Comparison of ENCODE assay signal across 8 cellular contexts in genomic region chr21:36079010-36079649, GRCh38. TPM values are rescaled to one million over a fixed set of nuclear protein-coding genes. Genes with fewer than 3 reads are reported as not detected.
A peak's percentile ranks its signal among the peaks of the same experiment; 100 is the strongest.
DNase-seq lines count a peak whose midpoint lies in the region; ATAC-seq and TF ChIP-seq lines count a peak whose summit lies in the region.

No MANE protein-coding gene starts in this region.

- DNase-seq in CD4-positive, alpha-beta memory T cell, result peak in 4 of 5 donors; percentile 42 to 56 (median 52)
- peak; percentile 84 for DNase-seq in NOMO-1 treated with DMSO at 0.1 percent for 48 hours (lab: John Stamatoyannopoulos, UW; ENCODE audit: unreplicated experiment)
- DNase-seq in activated naive CD4-positive, alpha-beta T cell treated with anti-CD3 and anti-CD28 coated beads for 36 hours, result peak; percentile 69
- DNase-seq in naive thymus-derived CD4-positive, alpha-beta T cell, result peak in 7 of 9 donors; percentile 37 to 66 (median 51)
- DNase-seq in COR-L47 (lab: John Stamatoyannopoulos, UW), result no peak
- no peak for DNase-seq in endothelial cell (ENCODE audit: low spot score)

- no peaks in the 10 kb centered on the region for H3K36me3 Mint-ChIP-seq in CD4-positive, alpha-beta memory T cell
- peaks cover 2% of the 10 kb centered on the region for H3K36me3 Mint-ChIP-seq in activated naive CD4-positive, alpha-beta T cell treated with anti-CD3 and anti-CD28 coated beads for 36 hours (ENCODE audit: low read depth)
- peaks cover 0 to 22% (median 3%) of the 10 kb centered on the region in 5 donors for H3K36me3 Mint-ChIP-seq in naive thymus-derived CD4-positive, alpha-beta T cell
- H3K36me3 Mint-ChIP-seq in endothelial cell (ENCODE audit: low read depth, unreplicated experiment), result no peaks in the 10 kb centered on the region

- peaks cover 17% of the 10 kb centered on the region for H3K4me1 ChIP-seq in CD4-positive, alpha-beta memory T cell (ENCODE audit: insufficient read depth, low read length)
- peaks cover 0 to 10% of the 10 kb centered on the region in 2 donors for H3K4me1 ChIP-seq in naive thymus-derived CD4-positive, alpha-beta T cell (ENCODE audit: control insufficient read depth in 2 of 2, insufficient read depth in 2 of 2, low read length in 2 of 2)

- peak overlapping the region; percentile 32 to 95 (median 92) for H3K27ac Mint-ChIP-seq in CD4-positive, alpha-beta memory T cell
- H3K27ac Mint-ChIP-seq in activated naive CD4-positive, alpha-beta T cell treated with anti-CD3 and anti-CD28 coated beads for 36 hours, result peak overlapping the region; percentile 82
- peak overlapping the region; percentile 71 to 99 (median 97) for H3K27ac Mint-ChIP-seq in naive thymus-derived CD4-positive, alpha-beta T cell
- no peak overlapping the region for H3K27ac Mint-ChIP-seq in endothelial cell (ENCODE audit: unreplicated experiment)

- H3K4me1 Mint-ChIP-seq in CD4-positive, alpha-beta memory T cell, result peaks cover 11 to 28% (median 21%) of the 10 kb centered on the region in 4 donors
- H3K4me1 Mint-ChIP-seq in activated naive CD4-positive, alpha-beta T cell treated with anti-CD3 and anti-CD28 coated beads for 36 hours (ENCODE audit: low read depth), result peaks cover 33% of the 10 kb centered on the region
- peaks cover 8 to 42% (median 34%) of the 10 kb centered on the region in 7 donors for H3K4me1 Mint-ChIP-seq in naive thymus-derived CD4-positive, alpha-beta T cell
- H3K4me1 Mint-ChIP-seq in endothelial cell (ENCODE audit: unreplicated experiment), result peaks cover 5% of the 10 kb centered on the region

- H3K4me3 ChIP-seq in CD4-positive, alpha-beta memory T cell (ENCODE audit: low read length in 2 of 2), result peak overlapping the region in 1 of 2 donors; percentile 50
- H3K4me3 ChIP-seq in naive thymus-derived CD4-positive, alpha-beta T cell (ENCODE audit: low read length), result peak overlapping the region; percentile 44

- peak overlapping the region; percentile 21 to 90 (median 82) for H3K4me3 Mint-ChIP-seq in CD4-positive, alpha-beta memory T cell
- H3K4me3 Mint-ChIP-seq in activated naive CD4-positive, alpha-beta T cell treated with anti-CD3 and anti-CD28 coated beads for 36 hours, result peak overlapping the region; percentile 51
- H3K4me3 Mint-ChIP-seq in naive thymus-derived CD4-positive, alpha-beta T cell, result peak overlapping the region; percentile 46 to 93 (median 81)
- no peak overlapping the region for H3K4me3 Mint-ChIP-seq in endothelial cell (ENCODE audit: unreplicated experiment)

- no peaks in the 10 kb centered on the region for H3K27me3 Mint-ChIP-seq in CD4-positive, alpha-beta memory T cell
- H3K27me3 Mint-ChIP-seq in activated naive CD4-positive, alpha-beta T cell treated with anti-CD3 and anti-CD28 coated beads for 36 hours (ENCODE audit: low read depth), result no peaks in the 10 kb centered on the region
- H3K27me3 Mint-ChIP-seq in naive thymus-derived CD4-positive, alpha-beta T cell, result no peaks in the 10 kb centered on the region
- H3K27me3 Mint-ChIP-seq in endothelial cell (ENCODE audit: unreplicated experiment), result peaks cover 3% of the 10 kb centered on the region

- peak overlapping the region; percentile 40 for H3K27ac ChIP-seq in CD4-positive, alpha-beta memory T cell (ENCODE audit: low read depth, low read length)
- peak overlapping the region; percentile 66 for H3K27ac ChIP-seq in naive thymus-derived CD4-positive, alpha-beta T cell (ENCODE audit: low read depth, low read length)

- POLR2A ChIA-PET in CD4-positive, alpha-beta memory T cell (lab: Charles Lee; ENCODE audit: partially characterized antibody), result interaction anchor here (1.5 to 3.7 kb wide), 3 partner anchors 9 to 34 kb away, joined by 6 to 19 read pairs (median 13); partner anchors contain the start of genes CBR1 and SETD4
- POLR2A ChIA-PET in naive thymus-derived CD4-positive, alpha-beta T cell (lab: Charles Lee), result interaction anchor here (0.7 to 4.1 kb wide), 3 partner anchors 9 to 71 kb away, joined by 3 to 30 read pairs (median 17); partner anchors contain the start of genes CBR1 and SETD4

- no peaks in the 10 kb centered on the region for H3K27me3 ChIP-seq in CD4-positive, alpha-beta memory T cell (ENCODE audit: insufficient read depth, low read length)
- H3K27me3 ChIP-seq in naive thymus-derived CD4-positive, alpha-beta T cell (ENCODE audit: control insufficient read depth in 2 of 2, insufficient read depth in 2 of 2, low read length in 2 of 2), result no peaks in the 10 kb centered on the region

- no peak for TF ChIP-seq CTCF in endothelial cell (IDR thresholded peaks at IDR 0.05; ENCODE audit: unreplicated experiment)

- ATAC-seq in naive thymus-derived CD4-positive, alpha-beta T cell, result peak; percentile 74
- no peak for ATAC-seq in GM18858 (IDR thresholded peaks at IDR 0.05; ENCODE audit: unreplicated experiment)
- ATAC-seq in GM18520 (IDR thresholded peaks at IDR 0.05; ENCODE audit: unreplicated experiment), result no peak

- intact Hi-C loops in CD4-positive, alpha-beta memory T cell (cut with micrococcal nuclease), result no loop called here
- intact Hi-C loops in activated naive CD4-positive, alpha-beta T cell treated with anti-CD3 and anti-CD28 coated beads for 36 hours (cut with micrococcal nuclease), result loop anchor here (1.0 kb wide), 2 partner anchors 10 to 19 kb away; partner anchors contain the start of gene SETD4
- intact Hi-C loops in naive thymus-derived CD4-positive, alpha-beta T cell (cut with micrococcal nuclease), result loop anchor here (1.0 to 2.0 kb wide), 3 partner anchors 10 to 34 kb away; partner anchors contain the start of gene SETD4 (in 2 of the 2)

- H3K9me3 ChIP-seq in CD4-positive, alpha-beta memory T cell (ENCODE audit: control insufficient read depth in 1 of 2, low read length in 2 of 2), result no peaks in the 10 kb centered on the region
- H3K9me3 ChIP-seq in naive thymus-derived CD4-positive, alpha-beta T cell (ENCODE audit: control insufficient read depth in 2 of 3, low read length in 3 of 3), result no peaks in the 10 kb centered on the region

- H3K9me3 Mint-ChIP-seq in CD4-positive, alpha-beta memory T cell, result peaks cover 0 to 3% (median 0%) of the 10 kb centered on the region in 8 donors
- no peaks in the 10 kb centered on the region for H3K9me3 Mint-ChIP-seq in activated naive CD4-positive, alpha-beta T cell treated with anti-CD3 and anti-CD28 coated beads for 36 hours
- H3K9me3 Mint-ChIP-seq in naive thymus-derived CD4-positive, alpha-beta T cell, result peaks cover 0 to 6% (median 0%) of the 10 kb centered on the region in 11 donors
- no peaks in the 10 kb centered on the region for H3K9me3 Mint-ChIP-seq in endothelial cell (ENCODE audit: unreplicated experiment)

- CTCF ChIA-PET in CD4-positive, alpha-beta memory T cell (lab: Charles Lee; ENCODE audit: partially characterized antibody), result interaction anchor here (1.1 to 2.4 kb wide), 4 partner anchors 9 to 46 kb away, joined by 3 to 6 read pairs (median 6); partner anchors contain the start of gene CBR1
- CTCF ChIA-PET in activated naive CD4-positive, alpha-beta T cell treated with anti-CD3 and anti-CD28 coated beads for 36 hours (lab: Charles Lee), result interaction anchor here (1.2 kb wide), 1 partner anchor 33 kb away, joined by 3 read pairs; no protein-coding TSS in a partner anchor
- CTCF ChIA-PET in naive thymus-derived CD4-positive, alpha-beta T cell (lab: Charles Lee), result interaction anchor here (0.6 to 1.2 kb wide), 4 partner anchors 35 to 62 kb away, joined by 3 to 5 read pairs (median 3); no protein-coding TSS in a partner anchor

- no peaks in the 10 kb centered on the region for H3K36me3 ChIP-seq in CD4-positive, alpha-beta memory T cell (ENCODE audit: insufficient read depth, low read length)
- no peaks in the 10 kb centered on the region for H3K36me3 ChIP-seq in naive thymus-derived CD4-positive, alpha-beta T cell (ENCODE audit: control insufficient read depth in 2 of 3, insufficient read depth in 3 of 3, low read length in 3 of 3)

RNA-seq across cellular contexts. Expression of gene CBR1, which starts 9.3 kb away (rescaled TPM):
- total RNA-seq in CD4-positive, alpha-beta memory T cell, result 10 to 100 TPM; 23.0 to 25.2 TPM
- 10 to 100 TPM; 49.3 to 82.2 TPM for polyA plus RNA-seq in CD4-positive, alpha-beta memory T cell
- 10 to 100 TPM; 27.7 to 30.4 TPM for total RNA-seq in activated naive CD4-positive, alpha-beta T cell treated with anti-CD3 and anti-CD28 coated beads for 36 hours
- 10 to 100 TPM in 3 of 5 experiments, 1 to 10 TPM in 2; 6.0 to 51.1 (median 22.1) TPM for total RNA-seq in naive thymus-derived CD4-positive, alpha-beta T cell
- 10 to 100 TPM; 54.9 to 59.7 TPM for polyA plus RNA-seq in naive thymus-derived CD4-positive, alpha-beta T cell
- total RNA-seq in endothelial cell (ENCODE audit: unreplicated experiment), result 7.6 TPM

RNA-seq across cellular contexts. Expression of gene SETD4, which starts 18.8 kb away (rescaled TPM):
- 10 to 100 TPM; 30.3 to 31.0 TPM for total RNA-seq in CD4-positive, alpha-beta memory T cell
- 10 to 100 TPM in 1 of 2 donors, 1 to 10 TPM in 1; 7.1 to 10.3 TPM for polyA plus RNA-seq in CD4-positive, alpha-beta memory T cell
- total RNA-seq in activated naive CD4-positive, alpha-beta T cell treated with anti-CD3 and anti-CD28 coated beads for 36 hours, result 10 to 100 TPM; 14.8 to 15.2 TPM
- total RNA-seq in naive thymus-derived CD4-positive, alpha-beta T cell, result 10 to 100 TPM; 17.1 to 31.5 (median 20.9) TPM
- polyA plus RNA-seq in naive thymus-derived CD4-positive, alpha-beta T cell, result 10 to 100 TPM in 1 of 2 donors, 1 to 10 TPM in 1; 6.7 to 14.0 TPM
- total RNA-seq in endothelial cell (ENCODE audit: unreplicated experiment), result 15.7 TPM

RNA-seq across cellular contexts. Expression of gene CBR3, which starts 55.7 kb away (rescaled TPM):
- total RNA-seq in CD4-positive, alpha-beta memory T cell, result 1 to 10 TPM; 9.2 to 9.3 TPM
- polyA plus RNA-seq in CD4-positive, alpha-beta memory T cell, result 10 to 100 TPM; 15.6 to 24.9 TPM
- total RNA-seq in activated naive CD4-positive, alpha-beta T cell treated with anti-CD3 and anti-CD28 coated beads for 36 hours, result 10 to 100 TPM; 13.3 to 13.7 TPM
- 10 to 100 TPM in 1 of 5 experiments, 1 to 10 TPM in 4; 1.3 to 22.5 (median 5.8) TPM for total RNA-seq in naive thymus-derived CD4-positive, alpha-beta T cell
- polyA plus RNA-seq in naive thymus-derived CD4-positive, alpha-beta T cell, result 1 to 10 TPM; 5.0 to 5.6 TPM
- total RNA-seq in endothelial cell (ENCODE audit: unreplicated experiment), result 0.38 TPM

Comparison
In these comparisons a context has a peak if more than half of its experiments do, and no peak if none do; other contexts are left out.
1. DNase-seq: peak in CD4-positive, alpha-beta memory T cell (4 of 5), NOMO-1 treated with DMSO at 0.1 percent for 48 hours (single experiment), activated naive CD4-positive, alpha-beta T cell treated with anti-CD3 and anti-CD28 coated beads for 36 hours (single experiment) and naive thymus-derived CD4-positive, alpha-beta T cell (7 of 9); none in COR-L47 (single experiment) and endothelial cell (single experiment).